In genomic region chr17:55895112-55895759, GRCh38 we compare ENCODE assay signal across 25 cellular contexts.
DNase-seq lines count a peak whose midpoint lies in the region; ATAC-seq and TF ChIP-seq lines count a peak whose summit lies in the region.
"Had no signal": no experiment of that assay in that cellular context is flagged by ENCODE, and none has a peak within 500 bp of the region (broad histone marks: within the 10 kb centered on the region; RNA-seq: fewer than 3 reads in every experiment).

No MANE protein-coding gene starts in this region.

- peak; percentile 86 for ATAC-seq in activated naive CD8-positive, alpha-beta T cell treated with anti-CD3 and anti-CD28 coated beads, Interleukin-2, amount 10 ng/mL, durations not matched to agents 7 days and 5 days (ENCODE audit: low read depth)
- no peak for ATAC-seq in activated naive CD8-positive, alpha-beta T cell treated with anti-CD3 and anti-CD28 coated beads, Interleukin-2, amount 50 U/mL, for 24 hours

- no peak overlapping the region for H3K4me3 ChIP-seq in fibroblast of mammary gland (ENCODE audit: control insufficient read depth, low read depth, low read length)
- no peak overlapping the region for H3K4me3 ChIP-seq in subcutaneous abdominal adipose tissue (ENCODE audit: low read depth in 1 of 5, low read length in 5 of 5)
- H3K4me3 ChIP-seq: left ventricle myocardium inferior, PC-9, smooth muscle cell, transverse colon had no signal

- H3K27ac ChIP-seq in subcutaneous abdominal adipose tissue (ENCODE audit: low read depth, low read length) = peak overlapping the region; percentile 54
- H3K27ac ChIP-seq: left ventricle myocardium inferior, PC-9, transverse colon had no signal

- H3K27me3 Mint-ChIP-seq in activated naive CD8-positive, alpha-beta T cell treated with anti-CD3 and anti-CD28 coated beads, Interleukin-2, amount 10 ng/mL, durations not matched to agents 7 days and 5 days = peaks cover 5% of the 10 kb centered on the region
- no peaks in the 10 kb centered on the region for H3K27me3 Mint-ChIP-seq in activated naive CD8-positive, alpha-beta T cell treated with anti-CD3 and anti-CD28 coated beads, Interleukin-2, amount 50 U/mL, for 24 hours
- H3K27me3 Mint-ChIP-seq: activated naive CD8-positive, alpha-beta T cell had no signal

- no peak overlapping the region for H3K27ac Mint-ChIP-seq in activated naive CD8-positive, alpha-beta T cell treated with anti-CD3 and anti-CD28 coated beads, Interleukin-2, amount 10 ng/mL, durations not matched to agents 7 days and 5 days
- H3K27ac Mint-ChIP-seq in activated naive CD8-positive, alpha-beta T cell treated with anti-CD3 and anti-CD28 coated beads, Interleukin-2, amount 50 U/mL, for 24 hours = no peak overlapping the region
- H3K27ac Mint-ChIP-seq: activated naive CD8-positive, alpha-beta T cell had no signal

- H3K36me3 ChIP-seq in subcutaneous abdominal adipose tissue (ENCODE audit: control insufficient read depth in 5 of 5, insufficient read depth in 5 of 5, low read length in 5 of 5) = no peaks in the 10 kb centered on the region
- H3K36me3 ChIP-seq: BE2C, left ventricle myocardium inferior, transverse colon had no signal

- H3K4me3 Mint-ChIP-seq in activated naive CD8-positive, alpha-beta T cell treated with anti-CD3 and anti-CD28 coated beads, Interleukin-2, amount 10 ng/mL, durations not matched to agents 7 days and 5 days = no peak overlapping the region
- no peak overlapping the region for H3K4me3 Mint-ChIP-seq in activated naive CD8-positive, alpha-beta T cell treated with anti-CD3 and anti-CD28 coated beads, Interleukin-2, amount 50 U/mL, for 24 hours
- H3K4me3 Mint-ChIP-seq: activated naive CD8-positive, alpha-beta T cell had no signal

- POLR2A ChIA-PET in activated naive CD8-positive, alpha-beta T cell treated with anti-CD3 and anti-CD28 coated beads, Interleukin-2, amount 10 ng/mL, durations not matched to agents 7 days and 5 days (lab: Charles Lee) = no interaction called here

- H3K4me1 ChIP-seq in subcutaneous abdominal adipose tissue (ENCODE audit: control insufficient read depth in 5 of 5, insufficient read depth in 5 of 5, low read length in 5 of 5) = peaks cover 2 to 28% (median 22%) of the 10 kb centered on the region in 5 donors
- H3K4me1 ChIP-seq: BE2C, left ventricle myocardium inferior, transverse colon had no signal

- H3K9me3 ChIP-seq in subcutaneous abdominal adipose tissue (ENCODE audit: control insufficient read depth in 5 of 5, low read length in 5 of 5) = peaks cover 0 to 4% (median 0%) of the 10 kb centered on the region in 5 donors
- H3K9me3 ChIP-seq: BE2C, left ventricle myocardium inferior, transverse colon had no signal

- H3K27me3 ChIP-seq in subcutaneous abdominal adipose tissue (ENCODE audit: control insufficient read depth in 5 of 5, insufficient read depth in 4 of 5, low read length in 5 of 5) = no peaks in the 10 kb centered on the region
- H3K27me3 ChIP-seq: transverse colon had no signal

- H3K9me3 Mint-ChIP-seq in activated naive CD8-positive, alpha-beta T cell treated with anti-CD3 and anti-CD28 coated beads, Interleukin-2, amount 10 ng/mL, durations not matched to agents 7 days and 5 days = no peaks in the 10 kb centered on the region
- H3K9me3 Mint-ChIP-seq in activated naive CD8-positive, alpha-beta T cell treated with anti-CD3 and anti-CD28 coated beads, Interleukin-2, amount 50 U/mL, for 24 hours = no peaks in the 10 kb centered on the region

- no peak overlapping the region for H3K9ac ChIP-seq in subcutaneous abdominal adipose tissue (ENCODE audit: low read length in 5 of 5)

- H3K4me1 Mint-ChIP-seq in activated naive CD8-positive, alpha-beta T cell treated with anti-CD3 and anti-CD28 coated beads, Interleukin-2, amount 10 ng/mL, durations not matched to agents 7 days and 5 days = peaks cover 8% of the 10 kb centered on the region
- H3K4me1 Mint-ChIP-seq in activated naive CD8-positive, alpha-beta T cell treated with anti-CD3 and anti-CD28 coated beads, Interleukin-2, amount 50 U/mL, for 24 hours = peaks cover 4% of the 10 kb centered on the region

- no peak for TF ChIP-seq CTCF in fibroblast of mammary gland (conservative IDR thresholded peaks at IDR 0.05; ENCODE audit: control insufficient read depth, insufficient read depth, low read depth, low read length)

- H3K36me3 Mint-ChIP-seq in activated naive CD8-positive, alpha-beta T cell treated with anti-CD3 and anti-CD28 coated beads, Interleukin-2, amount 10 ng/mL, durations not matched to agents 7 days and 5 days = no peaks in the 10 kb centered on the region
- H3K36me3 Mint-ChIP-seq in activated naive CD8-positive, alpha-beta T cell treated with anti-CD3 and anti-CD28 coated beads, Interleukin-2, amount 50 U/mL, for 24 hours (ENCODE audit: low read depth) = no peaks in the 10 kb centered on the region
- H3K36me3 Mint-ChIP-seq: activated naive CD8-positive, alpha-beta T cell had no signal

- DNase-seq in activated naive CD8-positive, alpha-beta T cell treated with anti-CD3 and anti-CD28 coated beads, Interleukin-2, amount 10 ng/mL, durations not matched to agents 7 days and 5 days = no peak
- no peak for DNase-seq in activated naive CD8-positive, alpha-beta T cell treated with anti-CD3 and anti-CD28 coated beads, Interleukin-2, amount 50 U/mL, for 24 hours
- peak; percentile 66 for DNase-seq in MV-4-11 (lab: John Stamatoyannopoulos, UW)
- peak; percentile 2 for DNase-seq in fibroblast of mammary gland (ENCODE audit: low read depth)
- DNase-seq in activated CD4-positive, CD25-positive, alpha-beta regulatory T cell (lab: John Stamatoyannopoulos, UW) = no peak
- no peak for DNase-seq in NCI-H146 treated with DMSO at 0.1 percent for 48 hours (lab: John Stamatoyannopoulos, UW; ENCODE audit: unreplicated experiment)
- DNase-seq in NCI-H1436 (lab: John Stamatoyannopoulos, UW) = no peak
- DNase-seq: activated CD4-positive, alpha-beta T cell treated with anti-CD3 and anti-CD28 coated beads, Interleukin-2, amount 50 U/mL, for 4 hours; activated CD8-positive, alpha-beta memory T cell treated with anti-CD3 and anti-CD28 coated beads, Interleukin-2, amount 50 U/mL, for 4 hours; BE2C; cerebellar nuclear complex; DMS153; H7; islet precursor cell; left ventricle myocardium inferior; NCI-H146; NCI-H446; nucleus accumbens; PC-9; SHP77; T1000; transverse colon had no signal

Comparison
In these comparisons a context has a peak if more than half of its experiments do, and no peak if none do; other contexts are left out.
1. DNase-seq: peak in MV-4-11 (single experiment) and fibroblast of mammary gland (single experiment); none in activated naive CD8-positive, alpha-beta T cell treated with anti-CD3 and anti-CD28 coated beads, Interleukin-2, amount 10 ng/mL, durations not matched to agents 7 days and 5 days (single experiment), activated naive CD8-positive, alpha-beta T cell treated with anti-CD3 and anti-CD28 coated beads, Interleukin-2, amount 50 U/mL, for 24 hours (single experiment), activated CD4-positive, CD25-positive, alpha-beta regulatory T cell (0 of 4), NCI-H146 treated with DMSO at 0.1 percent for 48 hours (single experiment) and NCI-H1436 (single experiment).